ENCODE assay signal across 9 cellular contexts in the genomic region with DNA sequence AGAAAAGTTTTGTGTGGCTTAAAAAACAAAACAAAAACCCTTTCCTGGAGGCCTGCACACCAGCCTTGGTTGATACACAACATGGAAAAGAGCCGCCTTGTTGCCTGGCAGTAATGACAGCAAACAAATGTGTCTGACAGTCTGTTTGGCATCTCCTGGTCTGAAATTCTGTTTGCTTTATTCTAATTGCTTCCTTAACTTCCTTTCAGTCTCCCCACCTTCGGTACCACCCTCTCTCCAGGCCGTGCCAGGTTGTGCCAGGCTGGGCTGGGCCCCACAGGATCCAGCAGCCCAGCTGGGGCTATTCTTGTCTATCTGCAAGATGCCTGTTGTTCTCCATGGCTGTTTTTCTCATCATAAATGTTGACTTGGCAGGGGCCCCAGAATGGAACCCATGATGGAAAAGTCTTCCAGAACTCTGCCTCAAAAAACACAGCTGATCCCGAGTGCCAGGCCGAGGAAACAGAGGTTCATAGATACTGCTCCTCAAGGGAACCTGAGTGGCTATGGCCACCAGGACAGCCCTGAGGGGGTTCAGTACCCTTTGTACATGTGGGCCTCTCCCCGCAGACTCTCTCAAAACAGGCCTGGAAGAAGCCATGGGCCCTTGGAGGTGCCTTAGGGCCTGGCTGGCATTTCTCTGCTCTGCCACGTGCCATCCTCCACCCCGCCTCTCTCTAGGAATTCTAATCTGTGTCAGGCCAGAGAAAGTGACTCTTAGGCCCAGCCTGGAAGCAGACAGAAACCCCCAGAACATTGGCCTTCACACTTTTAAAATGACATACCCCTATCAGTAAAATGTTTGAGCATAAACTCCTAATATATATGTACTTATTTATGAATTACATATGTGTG.
DNase-seq lines count a peak whose midpoint lies in the region; ATAC-seq lines count a peak whose summit lies in the region.
"Had no signal": no experiment of that assay in that cellular context is flagged by ENCODE, and none has a peak within 500 bp of the region (broad histone marks: within the 10 kb centered on the region; RNA-seq: fewer than 3 reads in every experiment).

No MANE protein-coding gene starts in this region.

- no peak for ATAC-seq in HG02852 (IDR thresholded peaks at IDR 0.05; ENCODE audit: unreplicated experiment)

- DNase-seq in Ammon's horn (ENCODE audit: low spot score) (peak; percentile 92), NCI-H226 (peak; percentile 31), foreskin melanocyte (peak; percentile 61), nucleus accumbens (lab: John Stamatoyannopoulos, UW) (peak in 54 of 56 donors; percentile 22 to 93 (median 79)), GOT3 (lab: John Stamatoyannopoulos, UW) (no peak), T-helper 9 cell (no peak)
- DNase-seq in stimulated activated CD8-positive, alpha-beta memory T cell treated with anti-CD3 and anti-CD28 coated beads, Interleukin-4, amount 100 ng/mL, for 48 hours: no peak
- DNase-seq: adrenal gland had no signal

Comparison
In these comparisons a context has a peak if more than half of its experiments do, and no peak if none do; other contexts are left out.
1. DNase-seq: peak in Ammon's horn (single experiment), NCI-H226 (single experiment), foreskin melanocyte (single experiment) and nucleus accumbens (54 of 56); none in GOT3 (single experiment), stimulated activated CD8-positive, alpha-beta memory T cell treated with anti-CD3 and anti-CD28 coated beads, Interleukin-4, amount 100 ng/mL, for 48 hours (single experiment) and T-helper 9 cell (single experiment).